Comparison of ENCODE assay signal across 8 cellular contexts in genomic region chr13:27131202-27131623, GRCh38. TPM values are rescaled to one million over a fixed set of nuclear protein-coding genes. Genes with fewer than 3 reads are reported as not detected.
DNase-seq lines count a peak whose midpoint lies in the region; ATAC-seq, FAIRE-seq and TF ChIP-seq lines count a peak whose summit lies in the region.

No MANE protein-coding gene starts in this region.

- H3K27ac Mint-ChIP-seq in activated naive CD8-positive, alpha-beta T cell treated with anti-CD3 and anti-CD28 coated beads for 36 hours, result peak overlapping the region; percentile 79

- H3K27me3 ChIP-seq in upper lobe of right lung, result no peaks in the 10 kb centered on the region
- no peaks in the 10 kb centered on the region for H3K27me3 ChIP-seq in aorta (ENCODE audit: control insufficient read depth in 1 of 2, insufficient read depth in 2 of 2, low read length in 1 of 2)

- H3K36me3 Mint-ChIP-seq in activated naive CD8-positive, alpha-beta T cell treated with anti-CD3 and anti-CD28 coated beads for 36 hours, result peaks cover 59% of the 10 kb centered on the region

- no peaks in the 10 kb centered on the region for H3K27me3 Mint-ChIP-seq in activated naive CD8-positive, alpha-beta T cell treated with anti-CD3 and anti-CD28 coated beads for 36 hours

- H3K4me1 ChIP-seq in upper lobe of right lung (peaks cover 49% of the 10 kb centered on the region), aorta (ENCODE audit: control insufficient read depth in 1 of 2, insufficient read depth in 2 of 2, low read length in 2 of 2) (peaks cover 2 to 17% of the 10 kb centered on the region in 2 donors)

- H3K4me3 ChIP-seq in upper lobe of right lung (no peak overlapping the region), aorta (ENCODE audit: low read length in 2 of 2) (no peak overlapping the region)

- peaks cover 90% of the 10 kb centered on the region for H3K4me1 Mint-ChIP-seq in activated naive CD8-positive, alpha-beta T cell treated with anti-CD3 and anti-CD28 coated beads for 36 hours

- ATAC-seq in HG02763 (IDR thresholded peaks at IDR 0.05; ENCODE audit: unreplicated experiment), result peak; percentile 86
- ATAC-seq in upper lobe of right lung, result peak; percentile 87
- ATAC-seq in aorta (ENCODE audit: low FRiP score), result no peak

- H3K4me3 Mint-ChIP-seq in activated naive CD8-positive, alpha-beta T cell treated with anti-CD3 and anti-CD28 coated beads for 36 hours, result no peak overlapping the region

- DNase-seq in GM18507 (ENCODE audit: extremely low spot score, insufficient read length, low read depth) (peak; percentile 47), RKO (ENCODE audit: low spot score) (peak; percentile 19), myocyte (ENCODE audit: low read depth) (peak; percentile 28), upper lobe of right lung (no peak), aorta (no peak), ureter (ENCODE audit: low spot score) (no peak)
- DNase-seq in activated naive CD8-positive, alpha-beta T cell treated with anti-CD3 and anti-CD28 coated beads for 36 hours, result peak; percentile 80

- H3K36me3 ChIP-seq in upper lobe of right lung, result no peaks in the 10 kb centered on the region
- no peaks in the 10 kb centered on the region for H3K36me3 ChIP-seq in aorta (ENCODE audit: control insufficient read depth in 1 of 2, insufficient read depth in 2 of 2, low read length in 1 of 2)

- no peak for TF ChIP-seq CTCF in upper lobe of right lung (IDR thresholded peaks at IDR 0.05)

- intact Hi-C loops in upper lobe of right lung (cut with DNase I), result no loop called here
- intact Hi-C loops in aorta (cut with DNase I), result no loop called here

- H3K27ac ChIP-seq in upper lobe of right lung (peak overlapping the region; percentile 28), aorta (ENCODE audit: low read depth in 1 of 2, low read length in 2 of 2) (no peak overlapping the region)

- H3K9me3 Mint-ChIP-seq in activated naive CD8-positive, alpha-beta T cell treated with anti-CD3 and anti-CD28 coated beads for 36 hours, result peaks cover 12% of the 10 kb centered on the region

- WGBS in aorta, 2 donors, result 46 to 61% methylated on average over 4 of the region's 4 CpGs

- peaks cover 6% of the 10 kb centered on the region for H3K9me3 ChIP-seq in upper lobe of right lung
- peaks cover 2% of the 10 kb centered on the region for H3K9me3 ChIP-seq in aorta (ENCODE audit: control insufficient read depth, low read length)

- FAIRE-seq in GM18507 (lab: Jason Lieb, UNC), result peak; percentile 99

RNA-seq across cellular contexts. Expression of gene USP12, which starts 40.4 kb away (rescaled TPM):
- total RNA-seq in activated naive CD8-positive, alpha-beta T cell treated with anti-CD3 and anti-CD28 coated beads for 36 hours, result 10 to 100 TPM; 48.4 to 48.9 TPM
- total RNA-seq in myocyte (42.9 and 43.9 TPM in 2 replicates), upper lobe of right lung (37.5 TPM), aorta (10 to 100 TPM; 32.2 to 47.0 TPM), ureter (25.5 TPM)
- polyA plus RNA-seq in myocyte (2012), result 21.3 TPM
- 10 to 100 TPM; 18.2 to 47.2 TPM for polyA plus RNA-seq in aorta

Comparison
In these comparisons a context has a peak if more than half of its experiments do, and no peak if none do; other contexts are left out.
1. DNase-seq: peak in GM18507 (single experiment), RKO (single experiment), activated naive CD8-positive, alpha-beta T cell treated with anti-CD3 and anti-CD28 coated beads for 36 hours (single experiment) and myocyte (single experiment); none in upper lobe of right lung (single experiment), aorta (0 of 2) and ureter (single experiment).